In genomic region chr5:112968411-112969106, GRCh38 we compare ENCODE assay signal across 19 cellular contexts. TPM values are rescaled to one million over a fixed set of nuclear protein-coding genes. Genes with fewer than 3 reads are reported as not detected.
DNase-seq lines count a peak whose midpoint lies in the region; ATAC-seq, FAIRE-seq and TF ChIP-seq lines count a peak whose summit lies in the region.
"Had no signal": no experiment of that assay in that cellular context is flagged by ENCODE, and none has a peak within 500 bp of the region (broad histone marks: within the 10 kb centered on the region; RNA-seq: fewer than 3 reads in every experiment).

No MANE protein-coding gene starts in this region.

- H2AFZ ChIP-seq in K562 (ENCODE audit: low read depth, low read length) = peak overlapping the region; percentile 99

- H3K79me2 ChIP-seq in K562 (ENCODE audit: control insufficient read depth, insufficient read depth, low read length) = no peaks in the 10 kb centered on the region

- H3K9ac ChIP-seq in K562 (ENCODE audit: insufficient read depth in 1 of 2, low read depth in 2 of 2, low read length in 2 of 2) = no peak overlapping the region
- H3K9ac ChIP-seq: KMS-11 had no signal

- intact Hi-C loops in K562 (cut with micrococcal nuclease) = no loop called here

- H3K27me3 ChIP-seq in K562 (ENCODE audit: control insufficient read depth in 2 of 2, insufficient read depth in 2 of 2, low read length in 2 of 2) = no peaks in the 10 kb centered on the region
- H3K27me3 ChIP-seq: cardiac muscle cell, ovary, testis had no signal

- peak overlapping the region; percentile 81; the same call in 2 of the 3 replicates for H3K27ac ChIP-seq in K562 (ENCODE audit: extremely low read depth, low read depth, low read length)
- H3K27ac ChIP-seq: cardiac muscle cell, HL-60, KMS-11, ovary, testis had no signal

- H3K27me3 Mint-ChIP-seq in nephron (ENCODE audit: low read depth) (no peaks in the 10 kb centered on the region), type B pancreatic cell (no peaks in the 10 kb centered on the region)
- H3K27me3 Mint-ChIP-seq: activated naive CD8-positive, alpha-beta T cell treated with anti-CD3 and anti-CD28 coated beads, Interleukin-2, amount 10 ng/mL, durations not matched to agents 7 days and 5 days; B cell had no signal

- no peaks in the 10 kb centered on the region for H3K36me3 ChIP-seq in K562 (ENCODE audit: control insufficient read depth, insufficient read depth, low read length)
- H3K36me3 ChIP-seq: cardiac muscle cell, ovary had no signal

- H3K4me1 Mint-ChIP-seq in nephron = no peaks in the 10 kb centered on the region
- H3K4me1 Mint-ChIP-seq in type B pancreatic cell (ENCODE audit: unreplicated experiment) = no peaks in the 10 kb centered on the region

- POLR2A ChIA-PET in K562 (lab: Yijun Ruan, JAX) = interaction anchor here (0.6 to 1.5 kb wide), 4 partner anchors 8 to 105 kb away, joined by 3 to 7 read pairs (median 4); partner anchors contain the start of gene DCP2

- H3K9me3 Mint-ChIP-seq in nephron (no peaks in the 10 kb centered on the region), type B pancreatic cell (no peaks in the 10 kb centered on the region)
- H3K9me3 Mint-ChIP-seq: activated naive CD8-positive, alpha-beta T cell treated with anti-CD3 and anti-CD28 coated beads, Interleukin-2, amount 10 ng/mL, durations not matched to agents 7 days and 5 days had no signal

- H3K4me1 ChIP-seq in K562 (replicated peaks in 1 of 2; ENCODE audit: control insufficient read depth in 2 of 2, insufficient read depth in 2 of 2, low read length in 2 of 2) = peaks cover 4 to 25% of the 10 kb centered on the region in 2 experiments; a peak in 3 of 5 replicates

- H3K4me3 Mint-ChIP-seq in nephron (no peak overlapping the region), type B pancreatic cell (no peak overlapping the region)
- H3K4me3 Mint-ChIP-seq: activated naive CD8-positive, alpha-beta T cell treated with anti-CD3 and anti-CD28 coated beads, Interleukin-2, amount 10 ng/mL, durations not matched to agents 7 days and 5 days; B cell had no signal

- no peak for TF ChIP-seq POLR2A in K562 (conservative IDR thresholded peaks at IDR 0.05)

- CTCF ChIA-PET in K562 (lab: Yijun Ruan, JAX; ENCODE audit: low intra/inter-chr PET ratio) = interaction anchor here (0.6 kb wide), 1 partner anchor 82 kb away, joined by 6 read pairs; no protein-coding TSS in a partner anchor

- no peak for TF ChIP-seq CTCF in K562 (IDR thresholded peaks at IDR 0.05 in 2 of 3, conservative IDR thresholded peaks at IDR 0.05 in 1 of 3; ENCODE audit: insufficient read depth in 2 of 3, low read depth in 1 of 3, low read length in 3 of 3)
- TF ChIP-seq CTCF in nephron (IDR thresholded peaks at IDR 0.05; ENCODE audit: unreplicated experiment in 3 of 3) = no peak
- TF ChIP-seq CTCF in type B pancreatic cell (conservative IDR thresholded peaks at IDR 0.05) = no peak

- ATAC-seq in K562 = peak; percentile 15

- in situ Hi-C loops in K562 (cut with MboI) = no loop called here

- DNase-seq in EH (ENCODE audit: low read depth) = peak; percentile 27
- DNase-seq in M059J (ENCODE audit: low read depth) = peak; percentile 41
- DNase-seq in K562 (ENCODE audit: extremely low read depth in 1 of 4, low spot score in 3 of 4) = no peak
- no peak for DNase-seq in NCI-H1092 treated with DMSO at 0.1 percent for 48 hours (lab: John Stamatoyannopoulos, UW)
- no peak for DNase-seq in islet precursor cell
- no peak for DNase-seq in type B pancreatic cell (ENCODE audit: extremely low spot score, unreplicated experiment)
- DNase-seq in OCI-M1 (lab: John Stamatoyannopoulos, UW) = no peak
- DNase-seq: activated CD4-positive, alpha-beta T cell treated with anti-CD3 and anti-CD28 coated beads, Interleukin-2, amount 50 U/mL, for 4 hours; activated naive CD8-positive, alpha-beta T cell treated with anti-CD3 and anti-CD28 coated beads, Interleukin-2, amount 10 ng/mL, durations not matched to agents 7 days and 5 days; hypothalamus; NCI-H2227 treated with DMSO at 0.1 percent for 48 hours; ovary; stimulated activated CD4-positive, alpha-beta T cell treated with anti-CD3 and anti-CD28 coated beads, Interleukin-4, amount 100 ng/mL, for 1 hour; testis had no signal

- no peak for TF ChIP-seq RAD21 in K562 (CRISPR knock-in tag; conservative IDR thresholded peaks at IDR 0.05 in 1 of 2, IDR thresholded peaks at IDR 0.05 in 1 of 2)

- H3K9me1 ChIP-seq in K562 (ENCODE audit: control insufficient read depth, insufficient read depth, low read length) = no peaks in the 10 kb centered on the region

- no peak overlapping the region; the same call in 1 of the 2 replicates for H3K4me2 ChIP-seq in K562 (ENCODE audit: insufficient read depth, low read length)

- no peaks in the 10 kb centered on the region for H3K9me3 ChIP-seq in K562 (replicated peaks; ENCODE audit: control insufficient read depth, insufficient read depth, low read depth, low read length)
- H3K9me3 ChIP-seq: ovary, testis had no signal

- no peak for FAIRE-seq in K562 (lab: Jason Lieb, UNC)

- no TSS peak for BruUV-seq in K562 (replicated peaks; lab: Mats Ljungman, UMichigan)

- H3K4me3 ChIP-seq in K562 = no peak overlapping the region
- H3K4me3 ChIP-seq: cardiac muscle cell, ovary, testis had no signal

- H3K36me3 Mint-ChIP-seq in nephron (ENCODE audit: low read depth) (no peaks in the 10 kb centered on the region), type B pancreatic cell (no peaks in the 10 kb centered on the region)
- H3K36me3 Mint-ChIP-seq: activated naive CD8-positive, alpha-beta T cell treated with anti-CD3 and anti-CD28 coated beads, Interleukin-2, amount 10 ng/mL, durations not matched to agents 7 days and 5 days had no signal

- H4K20me1 ChIP-seq in K562 (replicated peaks; ENCODE audit: control insufficient read depth, insufficient read depth, low read length) = no peaks in the 10 kb centered on the region

- no peak for TF ChIP-seq EP300 in K562 (IDR thresholded peaks at IDR 0.05; ENCODE audit: low read length)

- 37% methylated on average over 5 of the region's 5 CpGs for WGBS in K562 (ENCODE audit: insufficient coverage, low coverage, missing lambda C conversion rate)

- H3K27ac Mint-ChIP-seq in nephron (peak overlapping the region in 2 of 3 experiments; percentile 25 to 85), type B pancreatic cell (no peak overlapping the region)
- H3K27ac Mint-ChIP-seq: activated naive CD8-positive, alpha-beta T cell treated with anti-CD3 and anti-CD28 coated beads, Interleukin-2, amount 10 ng/mL, durations not matched to agents 7 days and 5 days had no signal

TF ChIP-seq in K562, 482 proteins besides CTCF, POLR2A, EP300 and RAD21 (continues in another document):
- TF ChIP-seq CHD4 (IDR thresholded peaks at IDR 0.05; ENCODE audit: insufficient read depth, insufficient replicate concordance, low read depth, low read length, poor library complexity, severe bottlenecking) = no peak

RNA-seq across cellular contexts. Expression of gene DCP2, which starts 8.0 kb away (rescaled TPM):
- 16.8 and 27.8 TPM in 2 replicates for total RNA-seq in M059J (2014; rRNA removed; shearing (Covaris generic))
- total RNA-seq in K562 (2011; cell fraction: chromatin; rRNA removed; ENCODE audit: low replicate concordance) = 114 and 176 TPM in 2 replicates
- 54.0 and 57.9 TPM in 2 replicates for total RNA-seq in K562 (2011; cell fraction: nucleolus; rRNA removed)
- total RNA-seq in K562 (2011; cell fraction: nucleoplasm; rRNA removed) = 61.2 and 112 TPM in 2 replicates
- total RNA-seq in K562 (2014; rRNA removed) = 71.8 and 75.6 TPM in 2 replicates
- 96.8 and 120 TPM in 2 replicates for total RNA-seq in K562 (2014; rRNA removed; fragmentation: Illumina TruSeq; extraction: Trizol)
- total RNA-seq in K562 (2015; rRNA removed; fragmentation: Illumina TruSeq; extraction: Trizol) = 69.4 and 76.0 TPM in 2 replicates
- total RNA-seq in K562 (2021) = 109 and 111 TPM in 2 replicates
- polyA plus RNA-seq in K562 (2011; rRNA removed) = 22.8 and 40.4 TPM in 2 replicates
- polyA plus RNA-seq in K562 (2011; cell fraction: cytosol; rRNA removed) = 20.4 and 29.5 TPM in 2 replicates
- 26.7 and 36.5 TPM in 2 replicates for polyA plus RNA-seq in K562 (2011; cell fraction: nucleus; rRNA removed)
- 24.0 and 28.2 TPM in 2 replicates for polyA plus RNA-seq in K562 (2012)
- polyA plus RNA-seq in K562 (2014; fragmentation: Illumina TruSeq; extraction: Trizol) = 41.4 and 46.7 TPM in 2 replicates
- 10 to 100 TPM; 25.9 to 36.8 TPM for polyA plus RNA-seq in K562 (2014; fragmentation: Nextera tagmentation; extraction: Ambion mirVana)
- 25.9 and 38.0 TPM in 2 replicates for polyA plus RNA-seq in K562 (2014; rRNA removed)
- polyA minus RNA-seq in K562 (2011; rRNA and poly(A)+ RNA removed) = 134 and 161 TPM in 2 replicates
- 33.9 and 43.4 TPM in 2 replicates for polyA minus RNA-seq in K562 (2011; cell fraction: cytosol; rRNA and poly(A)+ RNA removed)
- polyA minus RNA-seq in K562 (2011; cell fraction: nucleus; rRNA and poly(A)+ RNA removed) = 78.6 and 97.4 TPM in 2 replicates
- total RNA-seq in type B pancreatic cell (ENCODE audit: low replicate concordance) = 65.5 and 90.3 TPM in 2 replicates

RNA-seq across cellular contexts. Expression of gene REEP5, which starts 46.5 kb away (rescaled TPM):
- total RNA-seq in M059J (2014; rRNA removed; shearing (Covaris generic)) = 37.3 and 38.5 TPM in 2 replicates
- 38.2 and 76.7 TPM in 2 replicates for total RNA-seq in K562 (2011; cell fraction: chromatin; rRNA removed; ENCODE audit: low replicate concordance)
- 120 and 131 TPM in 2 replicates for total RNA-seq in K562 (2011; cell fraction: nucleolus; rRNA removed)
- total RNA-seq in K562 (2011; cell fraction: nucleoplasm; rRNA removed) = 54.9 and 77.7 TPM in 2 replicates
- 17.5 and 34.9 TPM in 2 replicates for total RNA-seq in K562 (2014; rRNA removed)
- total RNA-seq in K562 (2014; rRNA removed; fragmentation: Illumina TruSeq; extraction: Trizol) = 17.3 and 17.4 TPM in 2 replicates
- 13.8 and 14.7 TPM in 2 replicates for total RNA-seq in K562 (2015; rRNA removed; fragmentation: Illumina TruSeq; extraction: Trizol)
- total RNA-seq in K562 (2021) = 36.3 and 39.2 TPM in 2 replicates
- polyA plus RNA-seq in K562 (2011; rRNA removed) = 84.8 and 84.9 TPM in 2 replicates
- polyA plus RNA-seq in K562 (2011; cell fraction: cytosol; rRNA removed) = 66.6 and 67.4 TPM in 2 replicates
- 43.3 and 49.6 TPM in 2 replicates for polyA plus RNA-seq in K562 (2011; cell fraction: nucleus; rRNA removed)
- polyA plus RNA-seq in K562 (2012) = 32.9 and 33.5 TPM in 2 replicates
- polyA plus RNA-seq in K562 (2014; fragmentation: Illumina TruSeq; extraction: Trizol) = 25.3 and 30.4 TPM in 2 replicates
- polyA plus RNA-seq in K562 (2014; fragmentation: Nextera tagmentation; extraction: Ambion mirVana) = 100 to 1,000 TPM; 100 to 102 TPM
- polyA plus RNA-seq in K562 (2014; rRNA removed) = 36.0 and 58.0 TPM in 2 replicates
- 50.5 and 69.1 TPM in 2 replicates for polyA minus RNA-seq in K562 (2011; rRNA and poly(A)+ RNA removed)
- polyA minus RNA-seq in K562 (2011; cell fraction: cytosol; rRNA and poly(A)+ RNA removed) = 20.9 and 37.0 TPM in 2 replicates
- 19.0 and 31.1 TPM in 2 replicates for polyA minus RNA-seq in K562 (2011; cell fraction: nucleus; rRNA and poly(A)+ RNA removed)
- 61.0 and 98.4 TPM in 2 replicates for total RNA-seq in type B pancreatic cell (ENCODE audit: low replicate concordance)

Comparison
In these comparisons a context has a peak if more than half of its experiments do, and no peak if none do; other contexts are left out.
1. DNase-seq: peak in EH (single experiment) and M059J (single experiment); none in K562 (0 of 4), NCI-H1092 treated with DMSO at 0.1 percent for 48 hours (single experiment), islet precursor cell (single experiment), type B pancreatic cell (single experiment) and OCI-M1 (single experiment).